ENCODE assay signal across 15 cellular contexts in the genomic region with DNA sequence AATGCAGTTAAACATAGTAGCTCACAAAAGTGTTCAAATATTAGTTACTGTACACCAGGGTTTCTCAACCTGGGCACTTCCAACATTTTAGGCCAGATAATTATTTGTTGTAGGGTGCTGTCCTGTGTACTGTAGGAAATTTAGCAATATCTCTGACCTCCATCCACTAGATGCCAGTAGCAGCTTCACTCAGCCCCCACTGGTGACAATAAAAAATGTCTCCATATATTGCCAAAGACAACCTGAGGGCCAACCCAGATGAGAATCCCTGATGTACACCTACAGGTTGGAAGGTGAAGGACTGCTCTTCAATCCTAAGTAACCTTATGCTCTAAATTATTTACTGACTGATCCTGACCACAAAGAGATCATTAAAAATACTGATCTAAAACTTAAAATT. TPM values are rescaled to one million over a fixed set of nuclear protein-coding genes. Genes with fewer than 3 reads are reported as not detected.
DNase-seq lines count a peak whose midpoint lies in the region; ATAC-seq and TF ChIP-seq lines count a peak whose summit lies in the region.
"Had no signal": no experiment of that assay in that cellular context is flagged by ENCODE, and none has a peak within 500 bp of the region (broad histone marks: within the 10 kb centered on the region; RNA-seq: fewer than 3 reads in every experiment).

No MANE protein-coding gene starts in this region.

- peaks cover 12% of the 10 kb centered on the region for H3F3A ChIP-seq in neural progenitor cell (ENCODE audit: low read depth)

- H3K4me2 ChIP-seq in neural progenitor cell, result no peak overlapping the region

- no peaks in the 10 kb centered on the region for H4K20me1 ChIP-seq in neural progenitor cell (ENCODE audit: low read depth)

- peaks cover 8% of the 10 kb centered on the region for H3K9me3 Mint-ChIP-seq in neural progenitor cell
- no peaks in the 10 kb centered on the region for H3K9me3 Mint-ChIP-seq in natural killer cell treated with Interleukin-12 subunit alpha and Interleukin-12 subunit beta and Interleukin-15 and Interleukin-18, amount 100 ng/mL, for 72 hours
- H3K9me3 Mint-ChIP-seq: T-helper 2 cell treated with Interferon-gamma antibody and Interleukin-4, amounts not matched to agents 5 μg/mL and 100 μg/mL, for 36 hours had no signal

- H3K36me3 ChIP-seq in neural progenitor cell (peaks cover 22% of the 10 kb centered on the region), Peyer's patch (peaks cover 0 to 26% (median 0%) of the 10 kb centered on the region in 3 donors)
- H3K36me3 ChIP-seq: ovary had no signal

- no peaks in the 10 kb centered on the region for H3K79me2 ChIP-seq in neural progenitor cell (ENCODE audit: low read depth)

- no peak overlapping the region for H2AFZ ChIP-seq in neural progenitor cell (replicated peaks)

- H3K4me3 ChIP-seq in neural progenitor cell, result no peak overlapping the region
- H3K4me3 ChIP-seq in Peyer's patch, result no peak overlapping the region
- H3K4me3 ChIP-seq: ovary had no signal

- no peaks in the 10 kb centered on the region for H3K9me3 ChIP-seq in neural progenitor cell (ENCODE audit: low read depth)
- no peaks in the 10 kb centered on the region for H3K9me3 ChIP-seq in Peyer's patch
- H3K9me3 ChIP-seq: ovary had no signal

- no peak for ATAC-seq in natural killer cell treated with Interleukin-12 subunit alpha and Interleukin-12 subunit beta and Interleukin-15 and Interleukin-18, amount 100 ng/mL, for 72 hours
- ATAC-seq in HG03442 (IDR thresholded peaks at IDR 0.05; ENCODE audit: unreplicated experiment), result no peak

- H3K4me1 Mint-ChIP-seq in neural progenitor cell, result no peaks in the 10 kb centered on the region
- H3K4me1 Mint-ChIP-seq in natural killer cell treated with Interleukin-12 subunit alpha and Interleukin-12 subunit beta and Interleukin-15 and Interleukin-18, amount 100 ng/mL, for 72 hours (ENCODE audit: low read depth in 2 of 2), result peaks cover 5 to 6% of the 10 kb centered on the region in 2 donors

- no peak overlapping the region for H3K4me3 Mint-ChIP-seq in neural progenitor cell
- no peak overlapping the region for H3K4me3 Mint-ChIP-seq in natural killer cell treated with Interleukin-12 subunit alpha and Interleukin-12 subunit beta and Interleukin-15 and Interleukin-18, amount 100 ng/mL, for 72 hours
- H3K4me3 Mint-ChIP-seq: T-helper 2 cell treated with Interferon-gamma antibody and Interleukin-4, amounts not matched to agents 5 μg/mL and 100 μg/mL, for 36 hours had no signal

- no peaks in the 10 kb centered on the region for H3K27me3 Mint-ChIP-seq in neural progenitor cell (ENCODE audit: insufficient read depth, low read depth)
- H3K27me3 Mint-ChIP-seq in natural killer cell treated with Interleukin-12 subunit alpha and Interleukin-12 subunit beta and Interleukin-15 and Interleukin-18, amount 100 ng/mL, for 72 hours, result no peaks in the 10 kb centered on the region

- TF ChIP-seq POLR2A in Peyer's patch (IDR thresholded peaks at IDR 0.05), result no peak

- H3K27ac Mint-ChIP-seq in neural progenitor cell, result no peak overlapping the region
- H3K27ac Mint-ChIP-seq in natural killer cell treated with Interleukin-12 subunit alpha and Interleukin-12 subunit beta and Interleukin-15 and Interleukin-18, amount 100 ng/mL, for 72 hours, result no peak overlapping the region
- H3K27ac Mint-ChIP-seq: T-helper 2 cell treated with Interferon-gamma antibody and Interleukin-4, amounts not matched to agents 5 μg/mL and 100 μg/mL, for 36 hours had no signal

- no peak overlapping the region for H3K9ac ChIP-seq in neural progenitor cell

- no peaks in the 10 kb centered on the region for H3K4me1 ChIP-seq in neural progenitor cell
- no peaks in the 10 kb centered on the region for H3K4me1 ChIP-seq in Peyer's patch

- no peaks in the 10 kb centered on the region for H3K27me3 ChIP-seq in neural progenitor cell
- no peaks in the 10 kb centered on the region for H3K27me3 ChIP-seq in Peyer's patch
- H3K27me3 ChIP-seq: ovary had no signal

- peaks cover 39% of the 10 kb centered on the region for H3K36me3 Mint-ChIP-seq in neural progenitor cell
- peaks cover 37% of the 10 kb centered on the region for H3K36me3 Mint-ChIP-seq in natural killer cell treated with Interleukin-12 subunit alpha and Interleukin-12 subunit beta and Interleukin-15 and Interleukin-18, amount 100 ng/mL, for 72 hours

- DNase-seq in SIG-M5 treated with dmso at 0.1 percent for 504 hours (lab: John Stamatoyannopoulos, UW; ENCODE audit: unreplicated experiment) (peak; percentile 31), SIG-M5 (lab: John Stamatoyannopoulos, UW) (no peak), HUDEP-2 (lab: John Stamatoyannopoulos, UW; ENCODE audit: unreplicated experiment in 76 of 76) (peak in 40 of 76 experiments; percentile 5 to 67 (median 27)), neural progenitor cell (ENCODE audit: low spot score) (no peak), Peyer's patch (no peak)
- DNase-seq in natural killer cell treated with Interleukin-12 subunit alpha and Interleukin-12 subunit beta and Interleukin-15 and Interleukin-18, amount 100 ng/mL, for 72 hours (ENCODE audit: low spot score), result no peak
- DNase-seq: activated CD8-positive, alpha-beta memory T cell treated with anti-CD3 and anti-CD28 coated beads, Interleukin-2, amount 50 U/mL, for 4 hours; effector memory CD4-positive, alpha-beta T cell; GF-D8; hypothalamus; mammary epithelial cell; ovary had no signal

- H3K27ac ChIP-seq in VCaP, result no peak overlapping the region
- peak overlapping the region; percentile 29 for H3K27ac ChIP-seq in neural progenitor cell
- H3K27ac ChIP-seq in Peyer's patch, result no peak overlapping the region
- H3K27ac ChIP-seq: ovary had no signal

- TF ChIP-seq CTCF in VCaP (conservative IDR thresholded peaks at IDR 0.05) (peak; percentile 23), neural progenitor cell (IDR thresholded peaks at IDR 0.05) (no peak), Peyer's patch (IDR thresholded peaks at IDR 0.05) (peak in 3 of 6 experiments; percentile 18 to 28 (median 23))

RNA-seq across cellular contexts. Expression of a gene that starts 32.4 kb away (rescaled TPM):
- total RNA-seq in neural progenitor cell (ENCODE audit: low replicate concordance), result 36.9 and 63.6 TPM in 2 replicates
- total RNA-seq in natural killer cell treated with Interleukin-12 subunit alpha and Interleukin-12 subunit beta and Interleukin-15 and Interleukin-18, amount 100 ng/mL, for 72 hours, result 10 to 100 TPM; 49.6 to 55.9 TPM
- 10 to 100 TPM; 11.2 to 27.2 (median 19.9) TPM for total RNA-seq in Peyer's patch

Comparison
In these comparisons a context has a peak if more than half of its experiments do, and no peak if none do; other contexts are left out.
1. DNase-seq: peak in SIG-M5 treated with dmso at 0.1 percent for 504 hours (single experiment) and HUDEP-2 (40 of 76); none in SIG-M5 (single experiment), neural progenitor cell (single experiment), natural killer cell treated with Interleukin-12 subunit alpha and Interleukin-12 subunit beta and Interleukin-15 and Interleukin-18, amount 100 ng/mL, for 72 hours (single experiment) and Peyer's patch (0 of 3).